Comparison of ENCODE assay signal across 7 cellular contexts in genomic region chr5:178116406-178116885, GRCh38. TPM values are rescaled to one million over a fixed set of nuclear protein-coding genes. Genes with fewer than 3 reads are reported as not detected.
DNase-seq lines count a peak whose midpoint lies in the region; ATAC-seq and TF ChIP-seq lines count a peak whose summit lies in the region.

No MANE protein-coding gene starts in this region.

- H3K79me2 ChIP-seq in OCI-LY3 (ENCODE audit: low read length) (no peaks in the 10 kb centered on the region), osteoblast (ENCODE audit: insufficient read depth, low read length) (no peaks in the 10 kb centered on the region)

- intact Hi-C loops in upper lobe of right lung (cut with DNase I), result no loop called here

- H3K36me3 ChIP-seq in OCI-LY3 (replicated peaks; ENCODE audit: low read depth, low read length) (no peaks in the 10 kb centered on the region), osteoblast (ENCODE audit: insufficient read depth, low read length) (no peaks in the 10 kb centered on the region), upper lobe of right lung (no peaks in the 10 kb centered on the region)

- H4K20me1 ChIP-seq in OCI-LY3 (ENCODE audit: insufficient read depth, low read length), result no peaks in the 10 kb centered on the region
- H4K20me1 ChIP-seq in osteoblast (ENCODE audit: insufficient read depth, low read length), result no peaks in the 10 kb centered on the region

- peak overlapping the region; percentile 99 for H3K4me2 ChIP-seq in OCI-LY3 (ENCODE audit: low read length)
- H3K4me2 ChIP-seq in osteoblast (ENCODE audit: insufficient read depth, low read length), result no peak overlapping the region

- H3K27ac ChIP-seq in OCI-LY3 (ENCODE audit: low read length) (no peak overlapping the region), osteoblast (ENCODE audit: low read depth, low read length) (no peak overlapping the region), upper lobe of right lung (no peak overlapping the region)

- H3K27me3 ChIP-seq in OCI-LY3 (ENCODE audit: low read depth, low read length) (peaks cover 21% of the 10 kb centered on the region), osteoblast (ENCODE audit: insufficient read depth, low read length) (peaks cover 44% of the 10 kb centered on the region), upper lobe of right lung (peaks cover 34% of the 10 kb centered on the region)

- H3K4me1 ChIP-seq in OCI-LY3 (ENCODE audit: low read length) (peaks cover 51% of the 10 kb centered on the region), osteoblast (ENCODE audit: insufficient read depth, low read length) (no peaks in the 10 kb centered on the region), upper lobe of right lung (peaks cover 18% of the 10 kb centered on the region)

- ATAC-seq in GM21381 (IDR thresholded peaks at IDR 0.05; ENCODE audit: unreplicated experiment), result peak; percentile 30
- no peak for ATAC-seq in upper lobe of right lung

- H3K9ac ChIP-seq in OCI-LY3 (ENCODE audit: low read length), result peak overlapping the region; percentile 62; the same call in 1 of the 2 replicates

- TF ChIP-seq CTCF in OCI-LY3 (IDR thresholded peaks at IDR 0.05; ENCODE audit: low read depth, low read length) (no peak), osteoblast (IDR thresholded peaks at IDR 0.05; ENCODE audit: extremely low read depth, low read depth, low read length) (no peak), upper lobe of right lung (IDR thresholded peaks at IDR 0.05) (no peak)

- peaks cover 5% of the 10 kb centered on the region; the same call in 1 of the 2 replicates for H3K9me3 ChIP-seq in OCI-LY3 (ENCODE audit: insufficient read depth, low read length)
- peaks cover 2% of the 10 kb centered on the region for H3K9me3 ChIP-seq in osteoblast (ENCODE audit: low read depth, low read length)
- no peaks in the 10 kb centered on the region for H3K9me3 ChIP-seq in upper lobe of right lung

- peak overlapping the region; percentile 79 for H3K4me3 ChIP-seq in OCI-LY3 (ENCODE audit: low read length)
- no peak overlapping the region for H3K4me3 ChIP-seq in osteoblast (ENCODE audit: insufficient read depth, low read length)
- H3K4me3 ChIP-seq in upper lobe of right lung, result no peak overlapping the region

- H2AFZ ChIP-seq in OCI-LY3 (ENCODE audit: low read depth, low read length) (no peak overlapping the region; the same call in 1 of the 2 replicates), osteoblast (ENCODE audit: low read length) (no peak overlapping the region)

- DNase-seq in activated gamma-delta T cell treated with Interleukin-2 at 50 U/mL for 16 hours, result peak; percentile 86
- peak; percentile 58 for DNase-seq in osteoblast (ENCODE audit: insufficient read length, low spot score, missing footprints)
- no peak for DNase-seq in SIG-M5 (lab: John Stamatoyannopoulos, UW)
- no peak for DNase-seq in upper lobe of right lung
- DNase-seq in SKM-1 treated with dmso at 0.1 percent for 144 hours (lab: John Stamatoyannopoulos, UW; ENCODE audit: unreplicated experiment), result no peak

RNA-seq across cellular contexts. Expression of gene N4BP3, which starts 3.1 kb away (rescaled TPM):
- total RNA-seq in osteoblast, result under 0.01 TPM in 2 replicates
- 5.2 TPM for total RNA-seq in upper lobe of right lung

RNA-seq across cellular contexts. Expression of gene RMND5B, which starts 14.4 kb away (rescaled TPM):
- total RNA-seq in osteoblast (20.0 and 20.6 TPM in 2 replicates), upper lobe of right lung (44.7 TPM)

RNA-seq across cellular contexts. Expression of gene NHP2, which starts 37.2 kb away (rescaled TPM):
- total RNA-seq in osteoblast (66.2 and 71.3 TPM in 2 replicates), upper lobe of right lung (60.1 TPM)

Comparison
In these comparisons a context has a peak if more than half of its experiments do, and no peak if none do; other contexts are left out.
1. DNase-seq: peak in activated gamma-delta T cell treated with Interleukin-2 at 50 U/mL for 16 hours (single experiment) and osteoblast (single experiment); none in SIG-M5 (single experiment), upper lobe of right lung (single experiment) and SKM-1 treated with dmso at 0.1 percent for 144 hours (single experiment).